ENCODE assay signal across 1 cellular context in genomic region chr6:11153447-11153846, GRCh38.
TF ChIP-seq lines count a peak whose summit lies in the region.

No MANE protein-coding gene starts in this region.

TF ChIP-seq in GM23338, 12 proteins besides CTCF, POLR2A, EP300 and RAD21 (continued from another document):
- TF ChIP-seq REST (IDR thresholded peaks at IDR 0.05; ENCODE audit: unreplicated experiment): no peak
- no peak for TF ChIP-seq POLR2AphosphoS5 (IDR thresholded peaks at IDR 0.05; ENCODE audit: low read depth)
- no peak for TF ChIP-seq NANOG (IDR thresholded peaks at IDR 0.05; ENCODE audit: borderline replicate concordance)
- TF ChIP-seq ZNF462 (CRISPR knock-in tag; IDR thresholded peaks at IDR 0.05): no peak
- no peak for TF ChIP-seq CREB1 (CRISPR knock-in tag; IDR thresholded peaks at IDR 0.05; ENCODE audit: low read depth)
